In the genomic region with DNA sequence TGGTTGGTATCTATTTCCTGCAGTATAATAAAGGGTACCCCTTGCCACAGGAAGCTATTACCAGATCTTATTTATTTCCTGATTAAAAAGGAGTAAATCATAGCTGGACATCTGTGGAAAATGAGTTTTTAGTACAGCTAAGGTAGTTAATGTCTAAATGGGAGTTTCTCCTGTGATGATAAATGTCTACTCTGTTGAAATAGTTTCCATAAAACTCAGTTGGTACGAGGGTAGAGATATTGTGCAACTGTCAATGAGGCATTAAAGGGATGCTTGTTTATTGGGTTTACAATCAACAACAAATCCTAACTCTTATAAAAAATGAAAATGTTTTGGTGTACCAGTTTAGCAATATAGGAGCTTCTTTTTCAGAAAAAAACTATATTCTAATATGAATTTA, we compare ENCODE assay signal across 20 cellular contexts. TPM values are rescaled to one million over a fixed set of nuclear protein-coding genes. Genes with fewer than 3 reads are reported as not detected.
"Had no signal": no experiment of that assay in that cellular context is flagged by ENCODE, and none has a peak within 500 bp of the region (broad histone marks: within the 10 kb centered on the region; RNA-seq: fewer than 3 reads in every experiment).

No MANE protein-coding gene starts in this region.

- H3K36me3 ChIP-seq: upper lobe of left lung had no signal

- DNase-seq: activated CD4-positive, alpha-beta memory T cell treated with anti-CD3 and anti-CD28 coated beads for 36 hours; activated CD4-positive, alpha-beta T cell treated with anti-CD3 and anti-CD28 coated beads for 48 hours; activated naive CD4-positive, alpha-beta T cell treated with Interleukin-2 at 50 U/mL for 16 hours; activated naive CD8-positive, alpha-beta T cell treated with anti-CD3 and anti-CD28 coated beads for 36 hours; activated T-cell treated with anti-CD3 and anti-CD28 coated beads, Interleukin-2, amount 50 U/mL, for 48 hours; amniotic stem cell; cerebellar nuclear complex; cortex of kidney; foreskin fibroblast; kidney; naive B cell; occipital lobe; posterior cingulate gyrus; stimulated activated CD4-positive, alpha-beta T cell treated with anti-CD3 and anti-CD28 coated beads, Interleukin-4, amount 100 ng/mL, for 24 hours; stimulated activated naive CD8-positive, alpha-beta T cell treated with anti-CD3 and anti-CD28 coated beads, Interleukin-15, Interleukin-2, amounts not matched to agents 100 U/mL and 50 U/mL, for 24 hours; T-helper 1 cell; upper lobe of left lung had no signal

- ATAC-seq: stimulated activated naive CD8-positive, alpha-beta T cell treated with anti-CD3 and anti-CD28 coated beads, Interleukin-15, Interleukin-2, amounts not matched to agents 100 U/mL and 50 U/mL, for 24 hours had no signal

- H3K4me3 ChIP-seq: lung, upper lobe of left lung had no signal

- H3K27ac ChIP-seq: epithelial cell of prostate, upper lobe of left lung had no signal

- H3K9me3 ChIP-seq: upper lobe of left lung had no signal

- FAIRE-seq: kidney had no signal

- H3K27me3 ChIP-seq: upper lobe of left lung had no signal

RNA-seq across cellular contexts. Expression of a gene that starts 59.1 kb away (rescaled TPM):
- total RNA-seq: bronchial epithelial cell had no signal
